Comparison of ENCODE assay signal across 1 cellular context in genomic region chr12:92953747-92954146, GRCh38.
TF ChIP-seq lines count a peak whose summit lies in the region.

No MANE protein-coding gene starts in this region.

TF ChIP-seq in SK-N-SH, 30 proteins besides CTCF, POLR2A, EP300 and RAD21 (continued from another document):
- TF ChIP-seq, protein P1, sequence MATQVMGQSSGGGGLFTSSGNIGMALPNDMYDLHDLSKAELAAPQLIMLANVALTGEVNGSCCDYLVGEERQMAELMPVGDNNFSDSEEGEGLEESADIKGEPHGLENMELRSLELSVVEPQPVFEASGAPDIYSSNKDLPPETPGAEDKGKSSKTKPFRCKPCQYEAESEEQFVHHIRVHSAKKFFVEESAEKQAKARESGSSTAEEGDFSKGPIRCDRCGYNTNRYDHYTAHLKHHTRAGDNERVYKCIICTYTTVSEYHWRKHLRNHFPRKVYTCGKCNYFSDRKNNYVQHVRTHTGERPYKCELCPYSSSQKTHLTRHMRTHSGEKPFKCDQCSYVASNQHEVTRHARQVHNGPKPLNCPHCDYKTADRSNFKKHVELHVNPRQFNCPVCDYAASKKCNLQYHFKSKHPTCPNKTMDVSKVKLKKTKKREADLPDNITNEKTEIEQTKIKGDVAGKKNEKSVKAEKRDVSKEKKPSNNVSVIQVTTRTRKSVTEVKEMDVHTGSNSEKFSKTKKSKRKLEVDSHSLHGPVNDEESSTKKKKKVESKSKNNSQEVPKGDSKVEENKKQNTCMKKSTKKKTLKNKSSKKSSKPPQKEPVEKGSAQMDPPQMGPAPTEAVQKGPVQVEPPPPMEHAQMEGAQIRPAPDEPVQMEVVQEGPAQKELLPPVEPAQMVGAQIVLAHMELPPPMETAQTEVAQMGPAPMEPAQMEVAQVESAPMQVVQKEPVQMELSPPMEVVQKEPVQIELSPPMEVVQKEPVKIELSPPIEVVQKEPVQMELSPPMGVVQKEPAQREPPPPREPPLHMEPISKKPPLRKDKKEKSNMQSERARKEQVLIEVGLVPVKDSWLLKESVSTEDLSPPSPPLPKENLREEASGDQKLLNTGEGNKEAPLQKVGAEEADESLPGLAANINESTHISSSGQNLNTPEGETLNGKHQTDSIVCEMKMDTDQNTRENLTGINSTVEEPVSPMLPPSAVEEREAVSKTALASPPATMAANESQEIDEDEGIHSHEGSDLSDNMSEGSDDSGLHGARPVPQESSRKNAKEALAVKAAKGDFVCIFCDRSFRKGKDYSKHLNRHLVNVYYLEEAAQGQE (IDR thresholded peaks at IDR 0.05; ENCODE audit: low read depth, low read length): no peak
- no peak for TF ChIP-seq FOXM1 (IDR thresholded peaks at IDR 0.05; ENCODE audit: low read depth)
- no peak for TF ChIP-seq CHD2 (IDR thresholded peaks at IDR 0.05; ENCODE audit: low read length, partially characterized antibody)
- TF ChIP-seq ELF1 (IDR thresholded peaks at IDR 0.05): no peak
- TF ChIP-seq RCOR1 (IDR thresholded peaks at IDR 0.05; ENCODE audit: low read length): no peak
- no peak for TF ChIP-seq TEAD4 (IDR thresholded peaks at IDR 0.05; ENCODE audit: borderline replicate concordance, insufficient read depth)
- no peak for TF ChIP-seq GABPA (IDR thresholded peaks at IDR 0.05; ENCODE audit: low read depth)
- TF ChIP-seq TAF1 (IDR thresholded peaks at IDR 0.05; ENCODE audit: borderline replicate concordance, low read depth, low read length): no peak
- no peak for TF ChIP-seq MXI1 (IDR thresholded peaks at IDR 0.05; ENCODE audit: low read depth, low read length)
- TF ChIP-seq, protein P2, sequence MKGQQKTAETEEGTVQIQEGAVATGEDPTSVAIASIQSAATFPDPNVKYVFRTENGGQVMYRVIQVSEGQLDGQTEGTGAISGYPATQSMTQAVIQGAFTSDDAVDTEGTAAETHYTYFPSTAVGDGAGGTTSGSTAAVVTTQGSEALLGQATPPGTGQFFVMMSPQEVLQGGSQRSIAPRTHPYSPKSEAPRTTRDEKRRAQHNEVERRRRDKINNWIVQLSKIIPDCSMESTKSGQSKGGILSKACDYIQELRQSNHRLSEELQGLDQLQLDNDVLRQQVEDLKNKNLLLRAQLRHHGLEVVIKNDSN (IDR thresholded peaks at IDR 0.05; ENCODE audit: borderline replicate concordance, low read depth): no peak
- no peak for TF ChIP-seq ZBTB33 (IDR thresholded peaks at IDR 0.05; ENCODE audit: borderline replicate concordance, low read depth)
- TF ChIP-seq, protein P3, sequence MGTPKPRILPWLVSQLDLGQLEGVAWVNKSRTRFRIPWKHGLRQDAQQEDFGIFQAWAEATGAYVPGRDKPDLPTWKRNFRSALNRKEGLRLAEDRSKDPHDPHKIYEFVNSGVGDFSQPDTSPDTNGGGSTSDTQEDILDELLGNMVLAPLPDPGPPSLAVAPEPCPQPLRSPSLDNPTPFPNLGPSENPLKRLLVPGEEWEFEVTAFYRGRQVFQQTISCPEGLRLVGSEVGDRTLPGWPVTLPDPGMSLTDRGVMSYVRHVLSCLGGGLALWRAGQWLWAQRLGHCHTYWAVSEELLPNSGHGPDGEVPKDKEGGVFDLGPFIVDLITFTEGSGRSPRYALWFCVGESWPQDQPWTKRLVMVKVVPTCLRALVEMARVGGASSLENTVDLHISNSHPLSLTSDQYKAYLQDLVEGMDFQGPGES (IDR thresholded peaks at IDR 0.05; ENCODE audit: low read depth, low read length): no peak
- TF ChIP-seq, protein P4, sequence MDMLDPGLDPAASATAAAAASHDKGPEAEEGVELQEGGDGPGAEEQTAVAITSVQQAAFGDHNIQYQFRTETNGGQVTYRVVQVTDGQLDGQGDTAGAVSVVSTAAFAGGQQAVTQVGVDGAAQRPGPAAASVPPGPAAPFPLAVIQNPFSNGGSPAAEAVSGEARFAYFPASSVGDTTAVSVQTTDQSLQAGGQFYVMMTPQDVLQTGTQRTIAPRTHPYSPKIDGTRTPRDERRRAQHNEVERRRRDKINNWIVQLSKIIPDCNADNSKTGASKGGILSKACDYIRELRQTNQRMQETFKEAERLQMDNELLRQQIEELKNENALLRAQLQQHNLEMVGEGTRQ (IDR thresholded peaks at IDR 0.05; ENCODE audit: borderline replicate concordance, low read depth, low read length): no peak
